ENCODE assay signal across 1 cellular context in genomic region chr2:173076557-173077345, GRCh38.
TF ChIP-seq lines count a peak whose summit lies in the region.

No MANE protein-coding gene starts in this region.

TF ChIP-seq in K562, 482 proteins besides CTCF, POLR2A, EP300 and RAD21 (continued from another document):
- peak; percentile 31; the same call in 1 of the 2 replicates for TF ChIP-seq ZBTB40 (IDR thresholded peaks at IDR 0.05)
- TF ChIP-seq ZBTB40 (CRISPR knock-in tag; IDR thresholded peaks at IDR 0.05), result no peak
- TF ChIP-seq ZHX1 (conservative IDR thresholded peaks at IDR 0.05; ENCODE audit: low read length), result no peak
- peak; percentile 68; the same call in 1 of the 2 replicates for TF ChIP-seq ZBTB7A (IDR thresholded peaks at IDR 0.05; ENCODE audit: borderline replicate concordance, control insufficient read depth, low read depth, low read length)
- 0 out of 4 replicates have a peak, but pooled peaks of 1 of the 2 experiments have one; percentile 33 for TF ChIP-seq MNT (conservative IDR thresholded peaks at IDR 0.05)
- no peak for TF ChIP-seq CXXC5 (CRISPR knock-in tag; IDR thresholded peaks at IDR 0.05)
- no peak for TF ChIP-seq ZNF212 (CRISPR knock-in tag; IDR thresholded peaks at IDR 0.05)
- TF ChIP-seq SNAPC5 (CRISPR knock-in tag; IDR thresholded peaks at IDR 0.05), result no peak
- no peak for TF ChIP-seq POLR3G (IDR thresholded peaks at IDR 0.05; ENCODE audit: extremely low read depth, insufficient read length, insufficient replicate concordance)
- no peak for TF ChIP-seq SMAD1 (IDR thresholded peaks at IDR 0.05; ENCODE audit: low read depth, low read length, partially characterized antibody)
- no peak for TF ChIP-seq RFX5 (IDR thresholded peaks at IDR 0.05; ENCODE audit: low read depth, low read length)
- TF ChIP-seq RBM15 (IDR thresholded peaks at IDR 0.05; ENCODE audit: insufficient read depth, low read length), result no peak
- no peak for TF ChIP-seq CEBPB (tag; IDR thresholded peaks at IDR 0.05)
- no peak for TF ChIP-seq PRDM10 (IDR thresholded peaks at IDR 0.05; ENCODE audit: partially characterized antibody)
- no peak for TF ChIP-seq NCOA1 (IDR thresholded peaks at IDR 0.05; ENCODE audit: low read depth)
- peak; percentile 46 for TF ChIP-seq HMGN3 (IDR thresholded peaks at IDR 0.05; ENCODE audit: borderline replicate concordance, extremely low read depth, insufficient read length, low read depth, low read length)
- TF ChIP-seq RFX1 (IDR thresholded peaks at IDR 0.05), result no peak
- no peak for TF ChIP-seq HDAC1 (IDR thresholded peaks at IDR 0.05)
- no peak for TF ChIP-seq KLF10 (CRISPR knock-in tag; IDR thresholded peaks at IDR 0.05)
- TF ChIP-seq U2AF1 (optimal IDR thresholded peaks at IDR 0.05; ENCODE audit: low read depth, low read length), result no peak
TF ChIP-seq in K562: peak in this region for 25.
